20 cellular contexts compared by ENCODE assay signal in the genomic region with DNA sequence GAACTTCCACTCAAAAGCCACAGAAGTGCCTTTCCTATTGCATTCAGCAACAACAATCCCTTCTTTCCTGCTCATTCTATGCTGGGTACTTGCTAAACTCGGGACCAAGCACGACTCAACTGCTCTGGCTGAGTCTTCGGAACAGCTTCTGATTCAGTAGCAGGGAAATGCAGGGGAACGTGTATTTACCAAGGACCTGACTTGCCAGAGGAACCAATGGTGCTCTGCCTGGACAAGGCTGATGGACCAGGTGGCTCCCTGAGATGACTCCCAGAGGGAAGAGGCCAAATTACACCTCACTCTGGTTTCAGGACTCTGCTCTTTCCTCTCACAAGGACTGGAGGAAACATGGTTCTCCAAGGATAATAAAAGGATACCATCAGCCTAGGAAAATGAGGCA. TPM values are rescaled to one million over a fixed set of nuclear protein-coding genes. Genes with fewer than 3 reads are reported as not detected.
A peak's percentile ranks its signal among the peaks of the same experiment; 100 is the strongest.
DNase-seq lines count a peak whose midpoint lies in the region; ATAC-seq and TF ChIP-seq lines count a peak whose summit lies in the region.
"Had no signal": no experiment of that assay in that cellular context is flagged by ENCODE, and none has a peak within 500 bp of the region (broad histone marks: within the 10 kb centered on the region; RNA-seq: fewer than 3 reads in every experiment).

No MANE protein-coding gene starts in this region.

- H3K4me3 ChIP-seq in epithelial cell of esophagus (ENCODE audit: low read length) (no peak overlapping the region), neural progenitor cell (no peak overlapping the region), osteoblast (ENCODE audit: insufficient read depth, low read length) (no peak overlapping the region)
- H3K4me3 ChIP-seq: BLaER1 treated with 17β-estradiol and CSF1 and Interleukin-3, amounts not matched to agents 10 nM and 100 nM; GM23248 had no signal

- H3K4me1 ChIP-seq in neural progenitor cell, result no peaks in the 10 kb centered on the region
- H3K4me1 ChIP-seq in osteoblast (ENCODE audit: insufficient read depth, low read length), result no peaks in the 10 kb centered on the region

- no peak for TF ChIP-seq CTCF in WTC11 (IDR thresholded peaks at IDR 0.05)
- TF ChIP-seq CTCF in epithelial cell of esophagus (IDR thresholded peaks at IDR 0.05; ENCODE audit: insufficient read depth, low read depth, low read length, missing control alignments), result no peak
- no peak for TF ChIP-seq CTCF in neural progenitor cell (IDR thresholded peaks at IDR 0.05)
- no peak for TF ChIP-seq CTCF in osteoblast (IDR thresholded peaks at IDR 0.05; ENCODE audit: extremely low read depth, low read depth, low read length)

- H3F3A ChIP-seq in neural progenitor cell (ENCODE audit: low read depth), result no peaks in the 10 kb centered on the region

- DNase-seq in AG20443 (ENCODE audit: low spot score), result peak; percentile 6
- no peak for DNase-seq in WTC11 (ENCODE audit: low spot score)
- DNase-seq in epithelial cell of esophagus (ENCODE audit: low read depth), result peak; percentile 69
- no peak for DNase-seq in neural progenitor cell (ENCODE audit: low spot score)
- DNase-seq in NCI-H510A treated with DMSO at 0.1 percent for 48 hours (lab: John Stamatoyannopoulos, UW), result no peak
- DNase-seq in OCI-M1 (lab: John Stamatoyannopoulos, UW), result no peak
- DNase-seq in osteoblast (ENCODE audit: insufficient read length, low spot score, missing footprints), result no peak
- DNase-seq: 8988T; Calu3; CD8-positive, alpha-beta T cell; DMS79 treated with DMSO at 0.1 percent for 48 hours; GF-D8; GM23248; H7 had no signal

- H4K20me1 ChIP-seq in neural progenitor cell (ENCODE audit: low read depth), result no peaks in the 10 kb centered on the region
- H4K20me1 ChIP-seq in osteoblast (ENCODE audit: insufficient read depth, low read length), result no peaks in the 10 kb centered on the region
- H4K20me1 ChIP-seq: BLaER1 treated with 17β-estradiol and CSF1 and Interleukin-3, amounts not matched to agents 10 nM and 100 nM had no signal

- no peaks in the 10 kb centered on the region for H3K79me2 ChIP-seq in neural progenitor cell (ENCODE audit: low read depth)
- H3K79me2 ChIP-seq in osteoblast (ENCODE audit: insufficient read depth, low read length), result no peaks in the 10 kb centered on the region

- no peak overlapping the region for H3K9ac ChIP-seq in neural progenitor cell
- H3K9ac ChIP-seq: BLaER1 treated with 17β-estradiol and CSF1 and Interleukin-3, amounts not matched to agents 10 nM and 100 nM; GM23248 had no signal

- H3K36me3 Mint-ChIP-seq in WTC11, result no peaks in the 10 kb centered on the region
- no peaks in the 10 kb centered on the region for H3K36me3 Mint-ChIP-seq in neural progenitor cell
- H3K36me3 Mint-ChIP-seq: CD8-positive, alpha-beta T cell had no signal

- H3K27me3 Mint-ChIP-seq in WTC11 (ENCODE audit: low read depth) (no peaks in the 10 kb centered on the region; the same call in 1 of the 2 replicates), neural progenitor cell (ENCODE audit: insufficient read depth, low read depth) (peaks cover 3% of the 10 kb centered on the region)

- no peaks in the 10 kb centered on the region for H3K4me1 Mint-ChIP-seq in WTC11
- H3K4me1 Mint-ChIP-seq in neural progenitor cell, result no peaks in the 10 kb centered on the region

- ATAC-seq in WTC11 (peak; percentile 22; the same call in 1 of the 2 replicates), GM18505 (IDR thresholded peaks at IDR 0.05; ENCODE audit: unreplicated experiment) (no peak)
- ATAC-seq: CD8-positive, alpha-beta T cell had no signal

- CTCF ChIA-PET in WTC11 (lab: Charles Lee), result no interaction called here

- no peak for TF ChIP-seq POLR2A in GM18505 (IDR thresholded peaks at IDR 0.05; ENCODE audit: borderline replicate concordance, extremely low read depth, insufficient read depth, insufficient read length)

- H3K9me3 ChIP-seq in neural progenitor cell (ENCODE audit: low read depth) (no peaks in the 10 kb centered on the region), osteoblast (ENCODE audit: low read depth, low read length) (no peaks in the 10 kb centered on the region)

- no peak overlapping the region for H3K27ac ChIP-seq in neural progenitor cell
- no peak overlapping the region for H3K27ac ChIP-seq in osteoblast (ENCODE audit: low read depth, low read length)
- H3K27ac ChIP-seq: BLaER1 treated with 17β-estradiol and CSF1 and Interleukin-3, amounts not matched to agents 10 nM and 100 nM; GM23248; HL-60 had no signal

- POLR2A ChIA-PET in WTC11 (lab: Charles Lee), result no interaction called here

- H3K4me3 Mint-ChIP-seq in WTC11 (no peak overlapping the region), neural progenitor cell (no peak overlapping the region)
- H3K4me3 Mint-ChIP-seq: B cell; CD8-positive, alpha-beta T cell had no signal

- H3K4me2 ChIP-seq in neural progenitor cell (no peak overlapping the region), osteoblast (ENCODE audit: insufficient read depth, low read length) (no peak overlapping the region)

- peak overlapping the region; percentile 65 for H2AFZ ChIP-seq in neural progenitor cell (replicated peaks)
- no peak overlapping the region for H2AFZ ChIP-seq in osteoblast (ENCODE audit: low read length)
- H2AFZ ChIP-seq: GM23248 had no signal

- no peak overlapping the region for H3K27ac Mint-ChIP-seq in WTC11
- no peak overlapping the region for H3K27ac Mint-ChIP-seq in neural progenitor cell
- H3K27ac Mint-ChIP-seq: B cell; CD8-positive, alpha-beta T cell had no signal

- 0 out of 2 replicates have a peak, but pooled peaks cover 4% of the 10 kb centered on the region for H3K9me3 Mint-ChIP-seq in WTC11
- H3K9me3 Mint-ChIP-seq in neural progenitor cell, result peaks cover 2% of the 10 kb centered on the region
- H3K9me3 Mint-ChIP-seq: CD8-positive, alpha-beta T cell had no signal

- H3K36me3 ChIP-seq in neural progenitor cell (no peaks in the 10 kb centered on the region), osteoblast (ENCODE audit: insufficient read depth, low read length) (no peaks in the 10 kb centered on the region)
- H3K36me3 ChIP-seq: BLaER1 treated with 17β-estradiol and CSF1 and Interleukin-3, amounts not matched to agents 10 nM and 100 nM had no signal

- H3K27me3 ChIP-seq in neural progenitor cell (no peaks in the 10 kb centered on the region), osteoblast (ENCODE audit: insufficient read depth, low read length) (peaks cover 52% of the 10 kb centered on the region)
- H3K27me3 ChIP-seq: BLaER1 treated with 17β-estradiol and CSF1 and Interleukin-3, amounts not matched to agents 10 nM and 100 nM had no signal

TF ChIP-seq in WTC11, 78 proteins besides CTCF, POLR2A, EP300 and RAD21:
- TF ChIP-seq, protein P1, sequence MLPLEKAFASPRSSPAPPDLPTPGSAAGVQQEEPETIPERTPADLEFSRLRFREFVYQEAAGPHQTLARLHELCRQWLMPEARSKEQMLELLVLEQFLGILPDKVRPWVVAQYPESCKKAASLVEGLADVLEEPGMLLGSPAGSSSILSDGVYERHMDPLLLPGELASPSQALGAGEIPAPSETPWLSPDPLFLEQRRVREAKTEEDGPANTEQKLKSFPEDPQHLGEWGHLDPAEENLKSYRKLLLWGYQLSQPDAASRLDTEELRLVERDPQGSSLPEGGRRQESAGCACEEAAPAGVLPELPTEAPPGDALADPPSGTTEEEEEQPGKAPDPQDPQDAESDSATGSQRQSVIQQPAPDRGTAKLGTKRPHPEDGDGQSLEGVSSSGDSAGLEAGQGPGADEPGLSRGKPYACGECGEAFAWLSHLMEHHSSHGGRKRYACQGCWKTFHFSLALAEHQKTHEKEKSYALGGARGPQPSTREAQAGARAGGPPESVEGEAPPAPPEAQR (CRISPR knock-in tag; IDR thresholded peaks at IDR 0.05), result no peak
- TF ChIP-seq NFATC4 (CRISPR knock-in tag; IDR thresholded peaks at IDR 0.05) (no peak), CREM (CRISPR knock-in tag; IDR thresholded peaks at IDR 0.05) (no peak), PRRX2 (CRISPR knock-in tag; IDR thresholded peaks at IDR 0.05) (no peak), GTF2I (CRISPR knock-in tag; conservative IDR thresholded peaks at IDR 0.05) (no peak), ZNF263 (CRISPR knock-in tag; IDR thresholded peaks at IDR 0.05; ENCODE audit: low read depth) (no peak), JUN (CRISPR knock-in tag; IDR thresholded peaks at IDR 0.05) (no peak), NFYB (CRISPR knock-in tag; conservative IDR thresholded peaks at IDR 0.05; ENCODE audit: low read depth) (no peak), ATF3 (CRISPR knock-in tag; conservative IDR thresholded peaks at IDR 0.05) (no peak), ERG (CRISPR knock-in tag; IDR thresholded peaks at IDR 0.05) (no peak), ZNF219 (CRISPR knock-in tag; IDR thresholded peaks at IDR 0.05; ENCODE audit: borderline replicate concordance) (no peak), ESRRA (CRISPR knock-in tag; IDR thresholded peaks at IDR 0.05; ENCODE audit: borderline replicate concordance) (no peak), ZNF138 (CRISPR knock-in tag; conservative IDR thresholded peaks at IDR 0.05) (no peak)

RNA-seq across cellular contexts. Expression of gene CXCR2, which starts 12.2 kb away (rescaled TPM):
- 0.34 to 0.96 TPM (median 0.87 TPM) in 3 replicates for total RNA-seq in WTC11 (2021)
- total RNA-seq in neural progenitor cell (ENCODE audit: low replicate concordance), result not detected in 2 replicates
- not detected in 2 replicates for total RNA-seq in osteoblast
- total RNA-seq: A673; B cell; Calu3; CD8-positive, alpha-beta T cell; GM23248; H7 had no signal

RNA-seq across cellular contexts. Expression of gene CXCR1, which starts 28.7 kb away (rescaled TPM):
- total RNA-seq in WTC11 (2021) (not detected in 3 replicates), neural progenitor cell (ENCODE audit: low replicate concordance) (not detected in 2 replicates), osteoblast (not detected in 2 replicates)
- total RNA-seq: A673; B cell; Calu3; CD8-positive, alpha-beta T cell; GM23248; H7; HT1080 had no signal

Comparison
In these comparisons a context has a peak if more than half of its experiments do, and no peak if none do; other contexts are left out.
1. DNase-seq: peak in AG20443 (single experiment) and epithelial cell of esophagus (single experiment); none in WTC11 (single experiment), neural progenitor cell (single experiment), NCI-H510A treated with DMSO at 0.1 percent for 48 hours (single experiment), OCI-M1 (single experiment) and osteoblast (single experiment).